Comparison of ENCODE assay signal across 15 cellular contexts in genomic region chr6:114051031-114051430, GRCh38.
"Had no signal": no experiment of that assay in that cellular context is flagged by ENCODE, and none has a peak within 500 bp of the region (broad histone marks: within the 10 kb centered on the region; RNA-seq: fewer than 3 reads in every experiment).

No MANE protein-coding gene starts in this region.

- H3K27me3 ChIP-seq: gastroesophageal sphincter, pancreas, sigmoid colon, spleen, upper lobe of left lung had no signal

- H3K27ac ChIP-seq: epithelial cell of prostate, gastroesophageal sphincter, pancreas, sigmoid colon, spleen, upper lobe of left lung had no signal

- H3K4me3 ChIP-seq: gastroesophageal sphincter, pancreas, sigmoid colon, spleen, upper lobe of left lung had no signal

- H3K9me3 ChIP-seq: gastroesophageal sphincter, pancreas, sigmoid colon, spleen, upper lobe of left lung had no signal

- DNase-seq: activated CD4-positive, CD25-positive, alpha-beta regulatory T cell treated with anti-CD3 and anti-CD28 coated beads, Interleukin-2, amount 50 U/mL, for 72 hours; activated naive CD4-positive, alpha-beta T cell; anterior cingulate cortex; dermis blood vessel endothelial cell; effector memory CD8-positive, alpha-beta T cell; naive thymus-derived CD8-positive, alpha-beta T cell; pancreas; sigmoid colon; spleen; stimulated activated naive CD8-positive, alpha-beta T cell treated with anti-CD3 and anti-CD28 coated beads, Interleukin-15, amount 100 ng/mL, for 72 hours; T-helper 9 cell; upper lobe of left lung had no signal

- H3K36me3 ChIP-seq: gastroesophageal sphincter, pancreas, sigmoid colon, spleen, upper lobe of left lung had no signal

- H3K4me1 ChIP-seq: gastroesophageal sphincter, pancreas, sigmoid colon, spleen, upper lobe of left lung had no signal

- FAIRE-seq: islet of Langerhans, pancreas had no signal
